ENCODE assay signal across 10 cellular contexts in the genomic region with DNA sequence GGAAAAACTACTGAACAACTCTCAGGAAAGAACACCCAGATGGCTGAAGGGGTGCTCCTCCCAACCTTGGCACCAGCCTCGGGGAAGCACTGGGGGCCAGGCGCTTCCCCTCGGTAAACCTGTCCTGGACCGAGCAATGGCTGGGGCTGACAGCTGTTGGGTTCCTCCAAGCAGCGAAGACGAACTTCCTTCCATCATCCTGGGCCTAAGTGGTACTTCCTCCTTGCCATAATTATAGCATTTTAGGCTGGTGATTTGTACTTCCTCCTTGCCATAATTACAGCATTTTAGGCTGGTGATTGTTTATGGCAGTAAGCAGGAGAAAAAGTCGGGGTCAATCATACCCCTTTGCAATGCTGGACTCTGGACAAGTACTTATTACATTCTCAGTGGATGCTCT.
DNase-seq lines count a peak whose midpoint lies in the region; ATAC-seq, FAIRE-seq and TF ChIP-seq lines count a peak whose summit lies in the region.
"Had no signal": no experiment of that assay in that cellular context is flagged by ENCODE, and none has a peak within 500 bp of the region (broad histone marks: within the 10 kb centered on the region; RNA-seq: fewer than 3 reads in every experiment).

No MANE protein-coding gene starts in this region.

- intact Hi-C loops in activated CD4-positive, alpha-beta T cell treated with anti-CD3 and anti-CD28 coated beads for 36 hours (cut with DNase I, micrococcal nuclease), result loop anchor here in 1 of 2 experiments (2.0 kb wide), 1 partner anchor 34 kb away; no protein-coding TSS in a partner anchor
- intact Hi-C loops in endothelial cell of umbilical vein (cut with micrococcal nuclease), result loop anchor here (1.0 to 2.0 kb wide), 5 partner anchors 8 to 70 kb away; a partner anchor contains a TSS

- H2AFZ ChIP-seq in endothelial cell of umbilical vein (ENCODE audit: low read depth, low read length) (no peak overlapping the region), smooth muscle cell (ENCODE audit: low read depth) (no peak overlapping the region)

- TF ChIP-seq CTCF in endothelial cell of umbilical vein (IDR thresholded peaks at IDR 0.05; ENCODE audit: extremely low read depth in 1 of 2, insufficient read depth in 1 of 2, low read depth in 1 of 2, low read length in 2 of 2), result no peak
- no peak for TF ChIP-seq CTCF in smooth muscle cell (IDR thresholded peaks at IDR 0.05; ENCODE audit: borderline replicate concordance, insufficient read depth, poor library complexity, severe bottlenecking)

- H3K4me1 ChIP-seq in endothelial cell of umbilical vein (ENCODE audit: control insufficient read depth, extremely low read depth, insufficient read depth, low read length), result peaks cover 23% of the 10 kb centered on the region
- no peaks in the 10 kb centered on the region for H3K4me1 ChIP-seq in smooth muscle cell (ENCODE audit: low read depth)
- H3K4me1 ChIP-seq: A549 had no signal

- ATAC-seq in activated CD4-positive, alpha-beta T cell treated with anti-CD3 and anti-CD28 coated beads for 36 hours, result no peak
- ATAC-seq in GM18867 (IDR thresholded peaks at IDR 0.05; ENCODE audit: unreplicated experiment) (no peak), GM21447 (IDR thresholded peaks at IDR 0.05; ENCODE audit: unreplicated experiment) (no peak)
- ATAC-seq: A549 had no signal

- peaks cover 32% of the 10 kb centered on the region for H3K36me3 Mint-ChIP-seq in activated CD4-positive, alpha-beta T cell treated with anti-CD3 and anti-CD28 coated beads for 36 hours (ENCODE audit: low read depth)

- H3K36me3 ChIP-seq in endothelial cell of umbilical vein (ENCODE audit: control insufficient read depth in 2 of 2, extremely low read depth in 1 of 2, insufficient read depth in 2 of 2, low read length in 2 of 2) (peaks cover 18 to 24% of the 10 kb centered on the region in 2 experiments), smooth muscle cell (ENCODE audit: low read depth) (peaks cover 7% of the 10 kb centered on the region)

- H3K9me3 ChIP-seq in endothelial cell of umbilical vein (replicated peaks; ENCODE audit: control insufficient read depth, insufficient read depth, low read length), result no peaks in the 10 kb centered on the region
- H3K9me3 ChIP-seq in smooth muscle cell (replicated peaks; ENCODE audit: low read depth), result no peaks in the 10 kb centered on the region
- H3K9me3 ChIP-seq: A549 had no signal

- H3K4me3 ChIP-seq in endothelial cell of umbilical vein (replicated peaks in 1 of 3; ENCODE audit: insufficient read depth in 1 of 3, low read depth in 1 of 3, low read length in 3 of 3) (no peak overlapping the region), smooth muscle cell (no peak overlapping the region)
- H3K4me3 ChIP-seq: A549 had no signal

- H3K4me2 ChIP-seq in endothelial cell of umbilical vein (ENCODE audit: insufficient read depth, low read length), result peak overlapping the region; percentile 5
- no peak overlapping the region for H3K4me2 ChIP-seq in smooth muscle cell
- H3K4me2 ChIP-seq: A549 had no signal

- FAIRE-seq in endothelial cell of umbilical vein (lab: Jason Lieb, UNC), result no peak
- FAIRE-seq: A549, colon had no signal

- no peaks in the 10 kb centered on the region for H4K20me1 ChIP-seq in endothelial cell of umbilical vein (replicated peaks; ENCODE audit: control insufficient read depth, extremely low read depth, insufficient read depth, low read length)
- H4K20me1 ChIP-seq in smooth muscle cell (ENCODE audit: low read depth), result no peaks in the 10 kb centered on the region

- CTCF ChIA-PET in activated CD4-positive, alpha-beta T cell treated with anti-CD3 and anti-CD28 coated beads for 36 hours (lab: Charles Lee), result interaction anchor here (0.6 to 4.9 kb wide), 4 partner anchors 20 to 69 kb away, joined by 3 to 33 read pairs (median 7); a partner anchor contains a TSS
- CTCF ChIA-PET in endothelial cell of umbilical vein (lab: Charles Lee), result interaction anchor here (0.9 to 3.6 kb wide), 9 partner anchors 9 to 70 kb away, joined by 3 to 23 read pairs (median 4); a partner anchor contains a TSS

- H3K9me3 Mint-ChIP-seq in activated CD4-positive, alpha-beta T cell treated with anti-CD3 and anti-CD28 coated beads for 36 hours (ENCODE audit: low read depth), result no peaks in the 10 kb centered on the region

- H3K9me1 ChIP-seq in endothelial cell of umbilical vein (replicated peaks; ENCODE audit: control insufficient read depth, extremely low read depth, insufficient read depth, low read length), result no peaks in the 10 kb centered on the region

- no peak for TF ChIP-seq POLR2A in endothelial cell of umbilical vein (IDR thresholded peaks at IDR 0.05; ENCODE audit: low read depth, low read length)

- H3K79me2 ChIP-seq in endothelial cell of umbilical vein (ENCODE audit: control insufficient read depth, insufficient read depth, low read length), result peaks cover 27% of the 10 kb centered on the region
- H3K79me2 ChIP-seq in smooth muscle cell (ENCODE audit: low read depth), result no peaks in the 10 kb centered on the region

- DNase-seq in activated CD4-positive, alpha-beta T cell treated with anti-CD3 and anti-CD28 coated beads for 36 hours, result no peak
- DNase-seq in activated CD4-positive, alpha-beta T cell treated with anti-CD3 and anti-CD28 coated beads, Interleukin-2, amount 50 U/mL, for 1 hour, result no peak
- DNase-seq in NOMO-1 treated with dmso at 0.1 percent for 144 hours (lab: John Stamatoyannopoulos, UW; ENCODE audit: unreplicated experiment), result peak; percentile 80
- DNase-seq in endothelial cell of umbilical vein (ENCODE audit: low read depth, low spot score), result no peak
- no peak for DNase-seq in smooth muscle cell (lab: John Stamatoyannopoulos, UW; ENCODE audit: unreplicated experiment)
- no peak for DNase-seq in cortex of kidney (lab: John Stamatoyannopoulos, UW)

- BruUV-seq in endothelial cell of umbilical vein (replicated peaks; lab: Mats Ljungman, UMichigan), result no TSS peak

- peak overlapping the region; percentile 73 for H3K27ac Mint-ChIP-seq in activated CD4-positive, alpha-beta T cell treated with anti-CD3 and anti-CD28 coated beads for 36 hours

- no peak overlapping the region for H3K4me3 Mint-ChIP-seq in activated CD4-positive, alpha-beta T cell treated with anti-CD3 and anti-CD28 coated beads for 36 hours

- POLR2A ChIA-PET in activated CD4-positive, alpha-beta T cell treated with anti-CD3 and anti-CD28 coated beads for 36 hours (lab: Charles Lee), result interaction anchor here (0.5 kb wide), 1 partner anchor 22 kb away, joined by 4 read pairs; no protein-coding TSS in a partner anchor
- POLR2A ChIA-PET in endothelial cell of umbilical vein (lab: Charles Lee), result no interaction called here

- peak overlapping the region; percentile 49 for H3K27ac ChIP-seq in endothelial cell of umbilical vein (ENCODE audit: insufficient read depth, low read depth, low read length)
- peak overlapping the region; percentile 1 for H3K27ac ChIP-seq in smooth muscle cell (ENCODE audit: low read depth)
- H3K27ac ChIP-seq: A549 had no signal

- dilution Hi-C loops in endothelial cell of umbilical vein (cut with MboI; ENCODE audit: extremely low pct_ligation_motif_present, low sequenced_read_pairs), result no loop called here

- WGBS in smooth muscle cell (ENCODE audit: low lambda C conversion rate), result 79% methylated on average over 7 of the region's 7 CpGs

- H3K27me3 Mint-ChIP-seq in activated CD4-positive, alpha-beta T cell treated with anti-CD3 and anti-CD28 coated beads for 36 hours, result no peaks in the 10 kb centered on the region

- no peak overlapping the region for H3K9ac ChIP-seq in endothelial cell of umbilical vein (replicated peaks; ENCODE audit: extremely low read depth, insufficient read depth, low read length)
- no peak overlapping the region for H3K9ac ChIP-seq in smooth muscle cell (ENCODE audit: low read depth)

- peaks cover 69% of the 10 kb centered on the region for H3K4me1 Mint-ChIP-seq in activated CD4-positive, alpha-beta T cell treated with anti-CD3 and anti-CD28 coated beads for 36 hours

- peaks cover 11% of the 10 kb centered on the region for H3F3A ChIP-seq in smooth muscle cell (ENCODE audit: low read depth)

- H3K27me3 ChIP-seq in endothelial cell of umbilical vein (ENCODE audit: control insufficient read depth in 2 of 2, insufficient read depth in 2 of 2, low read length in 2 of 2) (no peaks in the 10 kb centered on the region), smooth muscle cell (ENCODE audit: low read depth) (no peaks in the 10 kb centered on the region)

TF ChIP-seq in endothelial cell of umbilical vein, 7 proteins besides CTCF, POLR2A, EP300 and RAD21:
- no peak for TF ChIP-seq EZH2 (IDR thresholded peaks at IDR 0.05; ENCODE audit: borderline replicate concordance, low read depth, low read length, severe bottlenecking)
- TF ChIP-seq POLR2AphosphoS5 (IDR thresholded peaks at IDR 0.05; ENCODE audit: insufficient read depth, low read depth, low read length), result no peak
- no peak for TF ChIP-seq MYC (IDR thresholded peaks at IDR 0.05; ENCODE audit: low read depth, low read length)
- TF ChIP-seq, protein P1, sequence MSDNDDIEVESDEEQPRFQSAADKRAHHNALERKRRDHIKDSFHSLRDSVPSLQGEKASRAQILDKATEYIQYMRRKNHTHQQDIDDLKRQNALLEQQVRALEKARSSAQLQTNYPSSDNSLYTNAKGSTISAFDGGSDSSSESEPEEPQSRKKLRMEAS (IDR thresholded peaks at IDR 0.05; ENCODE audit: insufficient read depth, insufficient read length), result no peak
- TF ChIP-seq JUN (IDR thresholded peaks at IDR 0.05; ENCODE audit: borderline replicate concordance, insufficient read depth, insufficient read length, low read depth), result no peak
- no peak for TF ChIP-seq FOS (IDR thresholded peaks at IDR 0.05; ENCODE audit: borderline replicate concordance, insufficient read depth, low read length)
- TF ChIP-seq GATA2 (IDR thresholded peaks at IDR 0.05; ENCODE audit: insufficient read depth, insufficient read length, low read depth, low read length), result no peak
TF ChIP-seq in endothelial cell of umbilical vein: peak in this region for 0.
